8 cellular contexts compared by ENCODE assay signal in the genomic region with DNA sequence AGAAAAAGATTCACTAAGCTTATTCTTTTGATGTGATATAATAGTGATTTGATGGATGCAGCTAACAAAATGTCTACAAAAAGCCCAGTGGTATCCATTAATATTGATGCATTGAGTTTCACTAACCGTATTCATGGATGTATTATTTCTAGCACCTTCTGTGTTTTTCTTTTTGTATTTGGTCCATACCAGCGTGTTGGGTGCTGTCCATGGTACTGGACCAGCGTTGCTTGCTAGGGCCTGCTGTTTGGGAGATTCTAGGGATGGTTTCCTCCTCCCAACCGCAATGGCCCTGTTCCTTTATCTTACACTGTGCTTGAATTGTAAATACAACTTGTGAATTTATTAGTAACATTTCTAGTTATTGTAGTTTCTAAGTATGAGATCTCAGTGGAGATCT. TPM values are rescaled to one million over a fixed set of nuclear protein-coding genes. Genes with fewer than 3 reads are reported as not detected.
A peak's percentile ranks its signal among the peaks of the same experiment; 100 is the strongest.
DNase-seq lines count a peak whose midpoint lies in the region; ATAC-seq and TF ChIP-seq lines count a peak whose summit lies in the region.

No MANE protein-coding gene starts in this region.

- TF ChIP-seq CTCF in brain microvascular endothelial cell (IDR thresholded peaks at IDR 0.05; ENCODE audit: low read depth, low read length, missing control alignments), result no peak

- WGBS in mesenchymal stem cell, result 19% methylated on average over 3 of the region's 4 CpGs

- no peak overlapping the region for H2BK5ac ChIP-seq in mesenchymal stem cell (ENCODE audit: low read depth, low read length, poor library complexity, severe bottlenecking)

- H3K18ac ChIP-seq in mesenchymal stem cell (ENCODE audit: low read depth in 1 of 2, low read length in 2 of 2), result no peak overlapping the region

- H2BK12ac ChIP-seq in mesenchymal stem cell (ENCODE audit: low read length in 2 of 2), result no peak overlapping the region

- ATAC-seq in HG03521 (IDR thresholded peaks at IDR 0.05; ENCODE audit: unreplicated experiment), result no peak
- no peak for ATAC-seq in GM21717 (IDR thresholded peaks at IDR 0.05; ENCODE audit: unreplicated experiment)

- no peak overlapping the region for H2AFZ ChIP-seq in mesenchymal stem cell (ENCODE audit: low read depth, low read length)

- H3K27me3 ChIP-seq in brain microvascular endothelial cell (replicated peaks), result no peaks in the 10 kb centered on the region
- H3K27me3 ChIP-seq in mesenchymal stem cell (ENCODE audit: control insufficient read depth in 1 of 2, insufficient read depth in 1 of 2, low read length in 2 of 2), result peaks cover 0 to 4% of the 10 kb centered on the region in 2 experiments

- no peak overlapping the region for H3K4ac ChIP-seq in mesenchymal stem cell (ENCODE audit: low read depth in 1 of 2, low read length in 2 of 2)

- H4K8ac ChIP-seq in mesenchymal stem cell (ENCODE audit: low read length), result no peak overlapping the region

- no peak overlapping the region for H2AK5ac ChIP-seq in mesenchymal stem cell (ENCODE audit: low read length, severe bottlenecking)

- no peak overlapping the region for H2BK15ac ChIP-seq in mesenchymal stem cell (ENCODE audit: low read depth, poor library complexity, severe bottlenecking)

- no peak overlapping the region for H3K4me2 ChIP-seq in mesenchymal stem cell (ENCODE audit: low read length, poor library complexity, severe bottlenecking)

- H3K4me3 ChIP-seq in brain microvascular endothelial cell (ENCODE audit: low read depth, low read length) (no peak overlapping the region), mesenchymal stem cell (ENCODE audit: insufficient read depth in 1 of 2, low read depth in 1 of 2, low read length in 2 of 2) (no peak overlapping the region)

- no peak overlapping the region for H3K9ac ChIP-seq in mesenchymal stem cell (ENCODE audit: low read length)

- no peak overlapping the region for H2BK120ac ChIP-seq in mesenchymal stem cell (ENCODE audit: low read depth, low read length)

- H4K91ac ChIP-seq in mesenchymal stem cell (ENCODE audit: low read length), result no peak overlapping the region

- no peaks in the 10 kb centered on the region for H3K4me1 ChIP-seq in mesenchymal stem cell (ENCODE audit: control insufficient read depth, insufficient read depth, low read depth, low read length)

- DNase-seq in COLO829 (ENCODE audit: low spot score), result peak; percentile 33
- DNase-seq in Kasumi-1 (lab: John Stamatoyannopoulos, UW), result peak; percentile 21 to 22
- peak; percentile 36 for DNase-seq in brain microvascular endothelial cell
- DNase-seq in mesenchymal stem cell, result peak; percentile 64
- DNase-seq in T1000 (lab: John Stamatoyannopoulos, UW), result no peak
- no peak for DNase-seq in NCI-H1092 (lab: John Stamatoyannopoulos, UW)

- no peaks in the 10 kb centered on the region for H3K79me1 ChIP-seq in mesenchymal stem cell (replicated peaks; ENCODE audit: low read length, poor library complexity, severe bottlenecking)

- H3K27ac ChIP-seq in brain microvascular endothelial cell, result no peak overlapping the region
- H3K27ac ChIP-seq in mesenchymal stem cell (ENCODE audit: low read length, poor library complexity, severe bottlenecking), result no peak overlapping the region

- no peak overlapping the region for H3K23ac ChIP-seq in mesenchymal stem cell (ENCODE audit: low read length in 2 of 2)

- H3K36me3 ChIP-seq in brain microvascular endothelial cell (replicated peaks), result no peaks in the 10 kb centered on the region
- H3K36me3 ChIP-seq in mesenchymal stem cell (ENCODE audit: control insufficient read depth in 1 of 2, insufficient read depth in 2 of 2, low read depth in 1 of 2, low read length in 2 of 2), result no peaks in the 10 kb centered on the region

- H3K9me3 ChIP-seq in mesenchymal stem cell (ENCODE audit: control insufficient read depth, low read length), result no peaks in the 10 kb centered on the region

- no peak overlapping the region for H3K14ac ChIP-seq in mesenchymal stem cell (ENCODE audit: low read length in 2 of 2)

- in situ Hi-C loops in brain microvascular endothelial cell (cut with HindIII; ENCODE audit: low pct_ligation_motif_present, low sequenced_read_pairs), result no loop called here

RNA-seq across cellular contexts. Expression of a gene that starts 31.7 kb away (rescaled TPM):
- polyA plus RNA-seq in mesenchymal stem cell (2013, experiment 1 of 2), result 22.1 TPM
- polyA plus RNA-seq in mesenchymal stem cell (2013, experiment 2 of 2), result 23.1 TPM

Comparison
In these comparisons a context has a peak if more than half of its experiments do, and no peak if none do; other contexts are left out.
1. DNase-seq: peak in COLO829 (single experiment), Kasumi-1 (2 of 2), brain microvascular endothelial cell (single experiment) and mesenchymal stem cell (single experiment); none in T1000 (single experiment) and NCI-H1092 (single experiment).